In genomic region chr11:71927813-71928738, GRCh38 we compare ENCODE assay signal across 1 cellular context.
TF ChIP-seq lines count a peak whose summit lies in the region.

Gene XNDC1N, minus strand, starts transcription at chr11:71928594. Its CDS starts 5,241 bp downstream, at chr11:71923353.

TF ChIP-seq in K562, 482 proteins besides CTCF, POLR2A, EP300 and RAD21 (continued from another document and continues in another):
- TF ChIP-seq RREB1 (CRISPR knock-in tag; IDR thresholded peaks at IDR 0.05) (no peak), RNF2 (IDR thresholded peaks at IDR 0.05) (no peak), ZFX (CRISPR knock-in tag; IDR thresholded peaks at IDR 0.05) (peak; percentile 52; the same call in 1 of the 2 replicates), ZNF77 (CRISPR knock-in tag; IDR thresholded peaks at IDR 0.05) (no peak), ELF4 (CRISPR knock-in tag; IDR thresholded peaks at IDR 0.05) (no peak), XRCC3 (IDR thresholded peaks at IDR 0.05) (no peak), VEZF1 (CRISPR knock-in tag; IDR thresholded peaks at IDR 0.05) (no peak), ZNF655 (CRISPR knock-in tag; IDR thresholded peaks at IDR 0.05) (no peak), ETS2 (tag; IDR thresholded peaks at IDR 0.05; ENCODE audit: borderline replicate concordance, poor library complexity, severe bottlenecking) (no peak), MAFG (tag; conservative IDR thresholded peaks at IDR 0.05) (no peak), KLF16 (IDR thresholded peaks at IDR 0.05) (no peak), POLR2G (IDR thresholded peaks at IDR 0.05; ENCODE audit: low read depth, low read length) (peak; percentile 69), ZNF197 (CRISPR knock-in tag; IDR thresholded peaks at IDR 0.05; ENCODE audit: low read depth) (no peak), ZNF445 (CRISPR knock-in tag; IDR thresholded peaks at IDR 0.05; ENCODE audit: low read depth) (no peak), SNIP1 (IDR thresholded peaks at IDR 0.05; ENCODE audit: low read depth) (no peak), CHD1 (IDR thresholded peaks at IDR 0.05; ENCODE audit: low read length) (no peak), YBX1 (IDR thresholded peaks at IDR 0.05) (no peak), THAP12 (CRISPR knock-in tag; IDR thresholded peaks at IDR 0.05) (no peak), RCOR1 (IDR thresholded peaks at IDR 0.05; ENCODE audit: borderline replicate concordance in 1 of 2, low read depth in 2 of 2, low read length in 2 of 2) (no peak; a peak in 1 of 4 replicates), ZNF512 (tag; IDR thresholded peaks at IDR 0.05) (no peak), EZH2 (IDR thresholded peaks at IDR 0.05; ENCODE audit: borderline replicate concordance, low read depth, low read length) (no peak), MBD1 (CRISPR knock-in tag; IDR thresholded peaks at IDR 0.05) (no peak), RFX7 (CRISPR knock-in tag; IDR thresholded peaks at IDR 0.05) (no peak), SRSF3 (IDR thresholded peaks at IDR 0.05; ENCODE audit: insufficient read depth, low read length) (no peak), ETV6 (IDR thresholded peaks at IDR 0.05; ENCODE audit: borderline replicate concordance in 1 of 2, low read depth in 2 of 2, low read length in 1 of 2) (no peak), ETV6 (CRISPR knock-in tag; IDR thresholded peaks at IDR 0.05; ENCODE audit: borderline replicate concordance) (0 out of 2 replicates have a peak, but pooled peaks have one; percentile 41), TAF1 (IDR thresholded peaks at IDR 0.05; ENCODE audit: control insufficient read depth, extremely low read depth, insufficient read depth, low read length, severe bottlenecking) (peak; percentile 58), ATF4 (CRISPR knock-in tag; IDR thresholded peaks at IDR 0.05) (no peak), CEBPB (tag; IDR thresholded peaks at IDR 0.05) (no peak), ZMIZ1 (IDR thresholded peaks at IDR 0.05; ENCODE audit: low read depth in 2 of 2, low read length in 2 of 2) (no peak), NFATC3 (IDR thresholded peaks at IDR 0.05) (no peak), ZEB2 (IDR thresholded peaks at IDR 0.05) (no peak), IRF9 (tag; IDR thresholded peaks at IDR 0.05) (no peak), DLX4 (CRISPR knock-in tag; IDR thresholded peaks at IDR 0.05) (no peak), NCOR1 (IDR thresholded peaks at IDR 0.05) (no peak), ZNF134 (CRISPR knock-in tag; conservative IDR thresholded peaks at IDR 0.05) (0 out of 2 replicates have a peak, but pooled peaks have one; percentile 50), SP2 (IDR thresholded peaks at IDR 0.05; ENCODE audit: extremely low read depth, low read depth, low read length, poor library complexity, severe bottlenecking) (no peak), GATAD2B (IDR thresholded peaks at IDR 0.05; ENCODE audit: borderline replicate concordance) (no peak), ZZZ3 (IDR thresholded peaks at IDR 0.05) (peak; percentile 65; the same call in 1 of the 2 replicates), ESRRA (IDR thresholded peaks at IDR 0.05; ENCODE audit: borderline replicate concordance, low read depth) (no peak; the same call in 1 of the 2 replicates), ID3 (CRISPR knock-in tag; IDR thresholded peaks at IDR 0.05) (no peak), ID3 (tag; IDR thresholded peaks at IDR 0.05) (peak; percentile 31; the same call in 1 of the 2 replicates)
